In the genomic region with DNA sequence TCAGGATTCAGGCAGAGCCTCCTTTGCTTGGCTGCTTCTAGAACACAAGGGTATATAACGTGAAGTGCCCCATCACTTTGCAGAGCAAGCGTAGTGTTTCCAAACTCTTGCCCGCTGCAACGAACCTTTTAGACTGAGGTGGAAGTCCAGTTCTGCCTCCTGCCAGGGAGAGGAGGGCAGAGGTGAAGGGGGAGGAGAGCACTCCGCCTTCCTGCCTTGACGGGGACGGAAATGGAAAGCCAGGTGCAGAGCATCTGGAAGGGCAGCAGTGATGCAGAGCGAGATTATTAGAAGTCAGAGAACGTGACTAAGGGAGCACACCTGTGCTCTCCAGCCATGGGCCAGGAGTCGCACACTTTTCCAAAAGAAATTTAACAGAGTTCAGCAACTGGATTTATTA, we compare ENCODE assay signal across 1 cellular context.
TF ChIP-seq lines count a peak whose summit lies in the region.

No MANE protein-coding gene starts in this region.

TF ChIP-seq in GM23338, 12 proteins besides CTCF, POLR2A, EP300 and RAD21 (continued from another document):
- TF ChIP-seq ZNF462 (CRISPR knock-in tag; IDR thresholded peaks at IDR 0.05) = no peak
- TF ChIP-seq ZNF114 (CRISPR knock-in tag; IDR thresholded peaks at IDR 0.05) = no peak
- no peak for TF ChIP-seq EZH2 (IDR thresholded peaks at IDR 0.05; ENCODE audit: low read depth, unreplicated experiment)
- no peak for TF ChIP-seq STAT1 (IDR thresholded peaks at IDR 0.05; ENCODE audit: unreplicated experiment)
- no peak for TF ChIP-seq CREB1 (CRISPR knock-in tag; IDR thresholded peaks at IDR 0.05; ENCODE audit: low read depth)
- no peak for TF ChIP-seq EZH2phosphoT487 (IDR thresholded peaks at IDR 0.05; ENCODE audit: unreplicated experiment)
- no peak for TF ChIP-seq POLR2AphosphoS5 (IDR thresholded peaks at IDR 0.05; ENCODE audit: low read depth)
